Comparison of ENCODE assay signal across 16 cellular contexts in the genomic region with DNA sequence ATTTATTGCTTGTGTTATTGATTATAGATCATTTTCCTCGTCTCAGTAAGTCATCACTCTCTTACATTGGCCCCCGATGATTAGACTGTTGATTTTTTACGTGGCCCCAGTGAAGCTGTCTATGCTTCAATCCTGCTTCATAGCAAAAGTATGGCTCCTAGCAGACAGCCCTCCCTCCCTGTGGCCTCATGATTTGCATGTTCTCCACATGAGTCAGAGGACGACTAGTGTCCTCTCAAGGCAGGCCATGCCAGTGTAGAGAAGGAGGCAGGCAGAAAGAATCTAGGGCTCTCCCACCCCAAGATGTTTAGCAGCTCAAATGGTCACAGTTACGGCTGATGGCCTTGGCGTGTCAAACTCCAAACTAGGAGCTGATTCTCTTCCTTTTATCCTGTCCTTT. TPM values are rescaled to one million over a fixed set of nuclear protein-coding genes. Genes with fewer than 3 reads are reported as not detected.
A peak's percentile ranks its signal among the peaks of the same experiment; 100 is the strongest.
DNase-seq lines count a peak whose midpoint lies in the region; ATAC-seq and TF ChIP-seq lines count a peak whose summit lies in the region.
"Had no signal": no experiment of that assay in that cellular context is flagged by ENCODE, and none has a peak within 500 bp of the region (broad histone marks: within the 10 kb centered on the region; RNA-seq: fewer than 3 reads in every experiment).

No MANE protein-coding gene starts in this region.

- intact Hi-C loops in prostate gland (cut with DNase I), result no loop called here

- H3K27me3 ChIP-seq in RWPE2 (ENCODE audit: insufficient read depth, poor library complexity, severe bottlenecking) (no peaks in the 10 kb centered on the region), smooth muscle cell (ENCODE audit: low read depth) (no peaks in the 10 kb centered on the region), prostate gland (replicated peaks; ENCODE audit: insufficient read depth) (no peaks in the 10 kb centered on the region)
- H3K27me3 ChIP-seq: esophagus squamous epithelium had no signal

- H3K9me3 ChIP-seq in RWPE2 (ENCODE audit: severe bottlenecking) (no peaks in the 10 kb centered on the region), smooth muscle cell (replicated peaks; ENCODE audit: low read depth) (no peaks in the 10 kb centered on the region), prostate gland (no peaks in the 10 kb centered on the region)
- H3K9me3 ChIP-seq: esophagus squamous epithelium had no signal

- peak overlapping the region; percentile 74 for H3K4me2 ChIP-seq in smooth muscle cell
- H3K4me2 ChIP-seq: GM23338 had no signal

- H3K27ac ChIP-seq in RWPE2 (ENCODE audit: poor library complexity, severe bottlenecking) (no peak overlapping the region), smooth muscle cell (ENCODE audit: low read depth) (peak overlapping the region; percentile 57), prostate gland (no peak overlapping the region)
- H3K27ac ChIP-seq: esophagus squamous epithelium, skin epidermis had no signal

- peak; percentile 71; the same call in 1 of the 3 replicates for ATAC-seq in RWPE2 (ENCODE audit: low read depth)
- no peak for ATAC-seq in GM18520 (IDR thresholded peaks at IDR 0.05; ENCODE audit: unreplicated experiment)
- ATAC-seq: GM23338, natural killer cell had no signal

- H3K36me3 ChIP-seq in RWPE2 (ENCODE audit: low read depth) (no peaks in the 10 kb centered on the region; the same call in 1 of the 2 replicates), smooth muscle cell (ENCODE audit: low read depth) (no peaks in the 10 kb centered on the region), prostate gland (no peaks in the 10 kb centered on the region)
- H3K36me3 ChIP-seq: esophagus squamous epithelium had no signal

- no peaks in the 10 kb centered on the region for H4K20me1 ChIP-seq in smooth muscle cell (ENCODE audit: low read depth)

- H3K9ac ChIP-seq in smooth muscle cell (ENCODE audit: low read depth), result no peak overlapping the region

- no peak for TF ChIP-seq CTCF in GM12865 (IDR thresholded peaks at IDR 0.05; ENCODE audit: insufficient read depth, low read depth, low read length, missing control alignments)
- TF ChIP-seq CTCF in RWPE2 (IDR thresholded peaks at IDR 0.05; ENCODE audit: poor library complexity, severe bottlenecking), result no peak
- TF ChIP-seq CTCF in fibroblast of the aortic adventitia (IDR thresholded peaks at IDR 0.05; ENCODE audit: insufficient read depth, low read length), result no peak
- no peak for TF ChIP-seq CTCF in smooth muscle cell (IDR thresholded peaks at IDR 0.05; ENCODE audit: borderline replicate concordance, insufficient read depth, poor library complexity, severe bottlenecking)
- TF ChIP-seq CTCF in prostate gland (IDR thresholded peaks at IDR 0.05), result no peak

- peak; percentile 15 for DNase-seq in GM12865 (ENCODE audit: low read depth)
- DNase-seq in RWPE2 (ENCODE audit: low spot score), result no peak
- peak; percentile 14 for DNase-seq in fibroblast of the aortic adventitia (ENCODE audit: low read depth)
- DNase-seq in smooth muscle cell (lab: John Stamatoyannopoulos, UW; ENCODE audit: unreplicated experiment), result no peak
- DNase-seq in SHP77 (lab: John Stamatoyannopoulos, UW), result no peak
- no peak for DNase-seq in prostate gland (ENCODE audit: low spot score)
- no peak for DNase-seq in activated naive CD4-positive, alpha-beta T cell treated with Interleukin-2 at 50 U/mL for 16 hours
- DNase-seq: activated gamma-delta T cell, esophagus squamous epithelium, natural killer cell, NCI-H1092 treated with DMSO at 0.1 percent for 48 hours, NCI-H510A, RPMI8226 had no signal

- 41% methylated on average over 6 of the region's 6 CpGs for WGBS in smooth muscle cell (ENCODE audit: low lambda C conversion rate)
- 81% methylated on average over 6 of the region's 6 CpGs for WGBS in prostate gland

- no peaks in the 10 kb centered on the region for H3F3A ChIP-seq in smooth muscle cell (ENCODE audit: low read depth)

- H3K4me3 ChIP-seq in GM12865 (ENCODE audit: low read depth, low read length) (no peak overlapping the region), RWPE2 (ENCODE audit: severe bottlenecking) (no peak overlapping the region), fibroblast of the aortic adventitia (ENCODE audit: low read depth, low read length) (no peak overlapping the region), smooth muscle cell (no peak overlapping the region), prostate gland (no peak overlapping the region)
- H3K4me3 ChIP-seq: esophagus squamous epithelium, GM23338, skin epidermis had no signal

- H3K4me1 ChIP-seq in RWPE2 (ENCODE audit: insufficient read depth, poor library complexity, severe bottlenecking) (no peaks in the 10 kb centered on the region), smooth muscle cell (ENCODE audit: low read depth) (peaks cover 5% of the 10 kb centered on the region), prostate gland (replicated peaks) (no peaks in the 10 kb centered on the region)
- H3K4me1 ChIP-seq: esophagus squamous epithelium had no signal

- TF ChIP-seq POLR2A in prostate gland (IDR thresholded peaks at IDR 0.05), result no peak

- no peaks in the 10 kb centered on the region for H3K79me2 ChIP-seq in smooth muscle cell (ENCODE audit: low read depth)

- H2AFZ ChIP-seq in smooth muscle cell (ENCODE audit: low read depth), result no peak overlapping the region
- H2AFZ ChIP-seq: GM23338 had no signal

RNA-seq across cellular contexts. Expression of gene FIGNL2, which starts 59.6 kb away (rescaled TPM):
- 0.18 TPM in 1 of 2 replicates, not detected in the other for total RNA-seq in fibroblast of the aortic adventitia (ENCODE audit: low replicate concordance)
- 2.3 and 2.7 TPM in 2 replicates for total RNA-seq in smooth muscle cell
- 1.1 TPM in 2 replicates for polyA plus RNA-seq in smooth muscle cell
- total RNA-seq in prostate gland, result 1 to 10 TPM in 1 of 2 donors, under 1 TPM in 1; 0.46 to 1.4 TPM

Comparison
In these comparisons a context has a peak if more than half of its experiments do, and no peak if none do; other contexts are left out.
1. DNase-seq: peak in GM12865 (single experiment) and fibroblast of the aortic adventitia (single experiment); none in RWPE2 (single experiment), smooth muscle cell (single experiment), SHP77 (0 of 2), prostate gland (single experiment) and activated naive CD4-positive, alpha-beta T cell treated with Interleukin-2 at 50 U/mL for 16 hours (single experiment).